21 cellular contexts compared by ENCODE assay signal in genomic region chr16:79483336-79483735, GRCh38.
DNase-seq lines count a peak whose midpoint lies in the region; ATAC-seq, FAIRE-seq and TF ChIP-seq lines count a peak whose summit lies in the region.
"Had no signal": no experiment of that assay in that cellular context is flagged by ENCODE, and none has a peak within 500 bp of the region (broad histone marks: within the 10 kb centered on the region; RNA-seq: fewer than 3 reads in every experiment).

No MANE protein-coding gene starts in this region.

- ATAC-seq in HG03039 (IDR thresholded peaks at IDR 0.05; ENCODE audit: unreplicated experiment) = no peak
- ATAC-seq: GM12878, HCT116 had no signal

- FAIRE-seq in urothelium cell line (lab: Jason Lieb, UNC) = peak; percentile 69
- FAIRE-seq: A204.1, GM12878 had no signal

- peak; percentile 43 for DNase-seq in CD1c-positive myeloid dendritic cell (ENCODE audit: extremely low spot score)
- DNase-seq in nephron progenitor cell = no peak
- DNase-seq in urothelium cell line (ENCODE audit: low spot score) = no peak
- no peak for DNase-seq in stimulated activated CD4-positive, alpha-beta T cell treated with anti-CD3 and anti-CD28 coated beads, Interleukin-4, amount 100 ng/mL, for 24 hours
- no peak for DNase-seq in AML-193 (lab: John Stamatoyannopoulos, UW)
- DNase-seq: ACHN; CD4-positive, CD25-positive, alpha-beta regulatory T cell; CD8-positive, alpha-beta memory T cell; COR-L47; DMS 273 treated with DMSO at 0.1 percent for 48 hours; DMS53; DND-41; EL; GOT3; H7; HFFc6 had no signal

- H3K9me3 Mint-ChIP-seq in dendritic cell treated with granulocyte-macrophage colony-stimulating factor and Interleukin-4, amounts not matched to agents 40 ng/mL and 50 ng/mL, for 4 days = no peaks in the 10 kb centered on the region
- H3K9me3 Mint-ChIP-seq in nephron progenitor cell = no peaks in the 10 kb centered on the region
- H3K9me3 Mint-ChIP-seq: CD4-positive, CD25-positive, alpha-beta regulatory T cell had no signal

- TF ChIP-seq CTCF in nephron progenitor cell (IDR thresholded peaks at IDR 0.05) = no peak

- H3K4me1 Mint-ChIP-seq in dendritic cell treated with granulocyte-macrophage colony-stimulating factor and Interleukin-4, amounts not matched to agents 40 ng/mL and 50 ng/mL, for 4 days (ENCODE audit: low read depth) = peaks cover 53% of the 10 kb centered on the region
- peaks cover 5% of the 10 kb centered on the region for H3K4me1 Mint-ChIP-seq in nephron progenitor cell
- H3K4me1 Mint-ChIP-seq: CD4-positive, CD25-positive, alpha-beta regulatory T cell had no signal

- no peak overlapping the region for H3K4me3 Mint-ChIP-seq in dendritic cell treated with granulocyte-macrophage colony-stimulating factor and Interleukin-4, amounts not matched to agents 40 ng/mL and 50 ng/mL, for 4 days
- H3K4me3 Mint-ChIP-seq in nephron progenitor cell = no peak overlapping the region
- H3K4me3 Mint-ChIP-seq: CD4-positive, CD25-positive, alpha-beta regulatory T cell; HFFc6 had no signal

- no peaks in the 10 kb centered on the region for H3K36me3 Mint-ChIP-seq in dendritic cell treated with granulocyte-macrophage colony-stimulating factor and Interleukin-4, amounts not matched to agents 40 ng/mL and 50 ng/mL, for 4 days (ENCODE audit: low read depth)
- H3K36me3 Mint-ChIP-seq in nephron progenitor cell (ENCODE audit: low read depth) = no peaks in the 10 kb centered on the region
- H3K36me3 Mint-ChIP-seq: CD4-positive, CD25-positive, alpha-beta regulatory T cell had no signal

- peaks cover 14% of the 10 kb centered on the region for H3K27me3 Mint-ChIP-seq in dendritic cell treated with granulocyte-macrophage colony-stimulating factor and Interleukin-4, amounts not matched to agents 40 ng/mL and 50 ng/mL, for 4 days
- H3K27me3 Mint-ChIP-seq in nephron progenitor cell (ENCODE audit: low read depth, poor library complexity) = peaks cover 17% of the 10 kb centered on the region

- intact Hi-C loops in dendritic cell treated with granulocyte-macrophage colony-stimulating factor and Interleukin-4, amounts not matched to agents 40 ng/mL and 50 ng/mL, for 4 days (cut with micrococcal nuclease) = no loop called here

- peak overlapping the region; percentile 72 for H3K27ac Mint-ChIP-seq in dendritic cell treated with granulocyte-macrophage colony-stimulating factor and Interleukin-4, amounts not matched to agents 40 ng/mL and 50 ng/mL, for 4 days
- peak overlapping the region; percentile 7 for H3K27ac Mint-ChIP-seq in nephron progenitor cell
- H3K27ac Mint-ChIP-seq: CD4-positive, CD25-positive, alpha-beta regulatory T cell; HFFc6 had no signal
